Comparison of ENCODE assay signal across 1 cellular context in the genomic region with DNA sequence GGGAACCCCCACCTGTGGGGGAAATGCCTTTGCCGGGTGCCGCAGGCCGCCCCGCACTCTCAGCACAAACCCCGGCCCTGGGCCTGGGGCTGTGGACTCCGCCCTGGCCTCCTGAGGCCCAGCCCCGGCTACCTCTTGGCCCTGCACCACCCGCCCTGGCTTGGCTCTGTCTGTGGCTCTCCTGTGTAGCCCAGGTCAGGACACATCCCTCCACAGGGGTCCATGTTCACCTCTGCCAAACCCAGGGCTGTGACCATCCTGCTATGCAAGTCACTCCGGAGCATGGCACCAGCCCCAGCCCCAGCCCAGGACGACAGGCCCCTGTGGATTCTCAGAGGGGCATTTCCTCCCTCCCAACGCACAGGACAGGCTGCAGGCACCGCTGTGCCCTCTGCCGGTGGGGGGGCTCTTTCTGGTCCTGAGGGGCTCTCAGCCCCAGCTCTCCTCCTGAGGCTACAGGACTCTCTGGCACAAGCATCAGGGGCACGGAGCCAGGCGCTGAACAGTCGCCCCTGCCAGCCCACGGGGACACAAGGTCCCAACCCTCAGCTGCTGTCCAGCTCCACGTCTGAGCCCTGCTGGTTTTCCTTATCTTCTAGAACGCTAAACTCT.
TF ChIP-seq lines count a peak whose summit lies in the region.

No MANE protein-coding gene starts in this region.

TF ChIP-seq in GM23338, 12 proteins besides CTCF, POLR2A, EP300 and RAD21 (continued from another document):
- no peak for TF ChIP-seq REST (IDR thresholded peaks at IDR 0.05; ENCODE audit: unreplicated experiment)
- no peak for TF ChIP-seq JUNB (IDR thresholded peaks at IDR 0.05; ENCODE audit: unreplicated experiment)
- no peak for TF ChIP-seq STAT1 (IDR thresholded peaks at IDR 0.05; ENCODE audit: unreplicated experiment)
- no peak for TF ChIP-seq ZNF462 (CRISPR knock-in tag; IDR thresholded peaks at IDR 0.05)
- TF ChIP-seq NANOG (IDR thresholded peaks at IDR 0.05; ENCODE audit: borderline replicate concordance) = no peak
- TF ChIP-seq POLR2AphosphoS5 (IDR thresholded peaks at IDR 0.05; ENCODE audit: low read depth) = no peak
- TF ChIP-seq, protein P1, sequence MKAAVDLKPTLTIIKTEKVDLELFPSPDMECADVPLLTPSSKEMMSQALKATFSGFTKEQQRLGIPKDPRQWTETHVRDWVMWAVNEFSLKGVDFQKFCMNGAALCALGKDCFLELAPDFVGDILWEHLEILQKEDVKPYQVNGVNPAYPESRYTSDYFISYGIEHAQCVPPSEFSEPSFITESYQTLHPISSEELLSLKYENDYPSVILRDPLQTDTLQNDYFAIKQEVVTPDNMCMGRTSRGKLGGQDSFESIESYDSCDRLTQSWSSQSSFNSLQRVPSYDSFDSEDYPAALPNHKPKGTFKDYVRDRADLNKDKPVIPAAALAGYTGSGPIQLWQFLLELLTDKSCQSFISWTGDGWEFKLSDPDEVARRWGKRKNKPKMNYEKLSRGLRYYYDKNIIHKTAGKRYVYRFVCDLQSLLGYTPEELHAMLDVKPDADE (IDR thresholded peaks at IDR 0.05) = no peak
- TF ChIP-seq EZH2 (IDR thresholded peaks at IDR 0.05; ENCODE audit: low read depth, unreplicated experiment) = no peak
- TF ChIP-seq ZNF114 (CRISPR knock-in tag; IDR thresholded peaks at IDR 0.05) = no peak
- TF ChIP-seq ZNF331 (CRISPR knock-in tag; IDR thresholded peaks at IDR 0.05; ENCODE audit: low read depth) = no peak
